20 cellular contexts compared by ENCODE assay signal in the genomic region with DNA sequence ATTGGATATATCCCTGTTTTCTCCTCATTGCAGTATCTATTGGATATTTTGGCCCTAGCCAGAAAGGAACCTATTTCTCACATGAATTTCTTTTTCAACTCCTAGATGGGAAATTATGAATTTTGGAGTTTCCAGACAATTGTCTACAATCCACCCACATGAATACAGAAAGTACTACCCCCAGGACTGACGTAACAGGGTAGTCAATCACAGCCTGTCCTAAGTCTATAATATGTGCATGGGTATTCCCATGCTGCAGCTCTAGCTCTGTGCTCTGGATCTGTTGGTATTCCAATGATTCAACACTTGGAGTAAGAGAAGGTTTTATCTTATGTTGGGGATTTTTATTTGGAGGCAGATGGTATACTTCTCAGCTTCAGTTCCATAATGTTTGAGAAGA.
A peak's percentile ranks its signal among the peaks of the same experiment; 100 is the strongest.
DNase-seq lines count a peak whose midpoint lies in the region; ATAC-seq, FAIRE-seq and TF ChIP-seq lines count a peak whose summit lies in the region.
"Had no signal": no experiment of that assay in that cellular context is flagged by ENCODE, and none has a peak within 500 bp of the region (broad histone marks: within the 10 kb centered on the region; RNA-seq: fewer than 3 reads in every experiment).

No MANE protein-coding gene starts in this region.

- H3K23ac ChIP-seq in trophoblast cell (ENCODE audit: low read length) = no peak overlapping the region

- H2AFZ ChIP-seq in astrocyte (ENCODE audit: low read depth, low read length) (no peak overlapping the region), trophoblast cell (ENCODE audit: insufficient read depth, low read length, poor library complexity) (no peak overlapping the region), MM.1S (ENCODE audit: low read length) (no peak overlapping the region)

- H2AK5ac ChIP-seq in trophoblast cell (ENCODE audit: low read length) = no peak overlapping the region

- POLR2A ChIA-PET in naive thymus-derived CD4-positive, alpha-beta T cell (lab: Charles Lee) = no interaction called here

- no peak overlapping the region for H3K9ac ChIP-seq in astrocyte (ENCODE audit: low read length)
- no peak overlapping the region for H3K9ac ChIP-seq in trophoblast cell (ENCODE audit: low read length)
- no peak overlapping the region for H3K9ac ChIP-seq in MM.1S (ENCODE audit: low read length)

- no peak overlapping the region for H4K8ac ChIP-seq in trophoblast cell (ENCODE audit: low read depth, low read length)

- H3K4ac ChIP-seq in trophoblast cell (ENCODE audit: low read depth, low read length) = no peak overlapping the region

- CTCF ChIA-PET in naive thymus-derived CD4-positive, alpha-beta T cell (lab: Charles Lee) = no interaction called here

- H3K27ac Mint-ChIP-seq in astrocyte (ENCODE audit: unreplicated experiment) = peak overlapping the region; percentile 54
- no peak overlapping the region for H3K27ac Mint-ChIP-seq in naive thymus-derived CD4-positive, alpha-beta T cell
- H3K27ac Mint-ChIP-seq: CD4-positive, alpha-beta T cell; H9; IgD-negative memory B cell had no signal

- DNase-seq in astrocyte (ENCODE audit: low read depth) = no peak
- peak; percentile 89 for DNase-seq in dermis blood vessel endothelial cell
- peak; percentile 64 to 91 for DNase-seq in lung microvascular endothelial cell (ENCODE audit: low read depth in 2 of 2)
- peak; percentile 1 to 43 for DNase-seq in trophoblast cell
- no peak for DNase-seq in naive thymus-derived CD4-positive, alpha-beta T cell
- DNase-seq in activated CD4-positive, alpha-beta T cell treated with anti-CD3 and anti-CD28 coated beads for 1 hour = no peak
- no peak for DNase-seq in activated gamma-delta T cell treated with Interleukin-2 at 50 U/mL for 16 hours
- no peak for DNase-seq in MM.1S
- DNase-seq: ACHN; CD4-positive, alpha-beta T cell; DMS153; DMS79; GDM1; H9 had no signal

- H3K9me3 ChIP-seq in astrocyte (ENCODE audit: insufficient read depth, low read depth, low read length) (no peaks in the 10 kb centered on the region), trophoblast cell (ENCODE audit: insufficient read depth, low read depth, low read length) (no peaks in the 10 kb centered on the region), MM.1S (replicated peaks; ENCODE audit: insufficient read depth, low read length) (no peaks in the 10 kb centered on the region)
- H3K9me3 ChIP-seq in naive thymus-derived CD4-positive, alpha-beta T cell (ENCODE audit: control insufficient read depth in 2 of 3, low read length in 3 of 3) = no peaks in the 10 kb centered on the region

- no peak overlapping the region for H2BK5ac ChIP-seq in trophoblast cell (ENCODE audit: low read depth, low read length, poor library complexity)

- H4K20me1 ChIP-seq in astrocyte (ENCODE audit: insufficient read depth, low read length) = no peaks in the 10 kb centered on the region
- no peaks in the 10 kb centered on the region for H4K20me1 ChIP-seq in MM.1S (ENCODE audit: insufficient read depth, low read length)

- H3K79me2 ChIP-seq in astrocyte (ENCODE audit: insufficient read depth, low read length) = no peaks in the 10 kb centered on the region
- no peaks in the 10 kb centered on the region for H3K79me2 ChIP-seq in trophoblast cell (ENCODE audit: control insufficient read depth, insufficient read depth, low read length, poor library complexity)
- H3K79me2 ChIP-seq in MM.1S (ENCODE audit: low read length) = no peaks in the 10 kb centered on the region

- H3K18ac ChIP-seq in trophoblast cell (ENCODE audit: low read length) = no peak overlapping the region

- FAIRE-seq in astrocyte (lab: Jason Lieb, UNC) = no peak
- FAIRE-seq: A204.1, GM12892, H1, HepG2 had no signal

- no peaks in the 10 kb centered on the region for H3F3A ChIP-seq in MM.1S (ENCODE audit: insufficient read depth, low read length)

- TF ChIP-seq CTCF in astrocyte (IDR thresholded peaks at IDR 0.05; ENCODE audit: insufficient read depth, low read depth, low read length) (no peak), MM.1S (IDR thresholded peaks at IDR 0.05; ENCODE audit: low read length) (no peak)

- H4K91ac ChIP-seq in trophoblast cell (ENCODE audit: low read depth, low read length) = no peak overlapping the region

- H3K27me3 ChIP-seq in astrocyte (ENCODE audit: insufficient read depth, low read length) (no peaks in the 10 kb centered on the region), trophoblast cell (ENCODE audit: insufficient read depth, low read length) (no peaks in the 10 kb centered on the region), MM.1S (replicated peaks; ENCODE audit: insufficient read depth, low read length) (no peaks in the 10 kb centered on the region)
- no peaks in the 10 kb centered on the region for H3K27me3 ChIP-seq in naive thymus-derived CD4-positive, alpha-beta T cell (ENCODE audit: control insufficient read depth in 2 of 2, insufficient read depth in 2 of 2, low read length in 2 of 2)

- peak overlapping the region; percentile 0 for H3K4me3 Mint-ChIP-seq in astrocyte (ENCODE audit: unreplicated experiment)
- no peak overlapping the region for H3K4me3 Mint-ChIP-seq in naive thymus-derived CD4-positive, alpha-beta T cell
- H3K4me3 Mint-ChIP-seq: CD4-positive, alpha-beta T cell; H9; IgD-negative memory B cell had no signal

- H2BK120ac ChIP-seq in trophoblast cell (ENCODE audit: insufficient read depth, low read length, poor library complexity) = no peak overlapping the region

- H3K9me3 Mint-ChIP-seq in astrocyte (ENCODE audit: unreplicated experiment) = no peaks in the 10 kb centered on the region
- peaks cover 0 to 10% (median 0%) of the 10 kb centered on the region in 11 donors for H3K9me3 Mint-ChIP-seq in naive thymus-derived CD4-positive, alpha-beta T cell

- H3K14ac ChIP-seq in trophoblast cell (ENCODE audit: low read length) = no peak overlapping the region

- H2BK12ac ChIP-seq in trophoblast cell (ENCODE audit: low read length) = no peak overlapping the region

- H3K4me3 ChIP-seq in astrocyte (ENCODE audit: insufficient read depth, low read depth, low read length) = no peak overlapping the region
- H3K4me3 ChIP-seq in trophoblast cell (ENCODE audit: low read depth, low read length) = no peak overlapping the region
- no peak overlapping the region for H3K4me3 ChIP-seq in naive thymus-derived CD4-positive, alpha-beta T cell (ENCODE audit: low read length)
- no peak overlapping the region for H3K4me3 ChIP-seq in MM.1S (ENCODE audit: low read length)

- no peak overlapping the region for H4K12ac ChIP-seq in trophoblast cell (ENCODE audit: low read depth, low read length)

- H3K4me1 Mint-ChIP-seq in astrocyte (ENCODE audit: low read depth, unreplicated experiment) = peaks cover 12% of the 10 kb centered on the region
- no peaks in the 10 kb centered on the region for H3K4me1 Mint-ChIP-seq in naive thymus-derived CD4-positive, alpha-beta T cell
- H3K4me1 Mint-ChIP-seq: H9 had no signal

- H3K36me3 Mint-ChIP-seq in astrocyte (ENCODE audit: low read depth, unreplicated experiment) = peaks cover 2% of the 10 kb centered on the region
- no peaks in the 10 kb centered on the region for H3K36me3 Mint-ChIP-seq in naive thymus-derived CD4-positive, alpha-beta T cell
- H3K36me3 Mint-ChIP-seq: IgD-negative memory B cell had no signal

- no peak for ATAC-seq in naive thymus-derived CD4-positive, alpha-beta T cell
- ATAC-seq: HepG2 had no signal

- no CpG with 5 or more reads among the region's 1 CpG for WGBS in trophoblast cell (ENCODE audit: extremely low coverage, insufficient coverage, insufficient read length)

- H3K4me2 ChIP-seq in astrocyte (ENCODE audit: low read length) (no peak overlapping the region), trophoblast cell (ENCODE audit: low read length) (no peak overlapping the region), MM.1S (ENCODE audit: low read depth, low read length) (no peak overlapping the region)

- H3K79me1 ChIP-seq in trophoblast cell (ENCODE audit: low read length) = no peaks in the 10 kb centered on the region

- intact Hi-C loops in naive thymus-derived CD4-positive, alpha-beta T cell (cut with micrococcal nuclease) = no loop called here

- H3K27me3 Mint-ChIP-seq in astrocyte (ENCODE audit: low read depth, unreplicated experiment) = no peaks in the 10 kb centered on the region
- peaks cover 0 to 5% (median 0%) of the 10 kb centered on the region in 5 donors for H3K27me3 Mint-ChIP-seq in naive thymus-derived CD4-positive, alpha-beta T cell
- H3K27me3 Mint-ChIP-seq: CD4-positive, alpha-beta T cell; IgD-negative memory B cell had no signal

- H3K27ac ChIP-seq in astrocyte (ENCODE audit: low read depth, low read length) = no peak overlapping the region
- no peak overlapping the region for H3K27ac ChIP-seq in trophoblast cell (ENCODE audit: low read depth, low read length)
- H3K27ac ChIP-seq in naive thymus-derived CD4-positive, alpha-beta T cell (ENCODE audit: low read depth, low read length) = no peak overlapping the region
- no peak overlapping the region for H3K27ac ChIP-seq in MM.1S (ENCODE audit: low read length)
- H3K27ac ChIP-seq: C4-2B had no signal

- no peaks in the 10 kb centered on the region for H3K9me2 ChIP-seq in MM.1S (replicated peaks; ENCODE audit: insufficient read depth, low read length)

- no peaks in the 10 kb centered on the region for H3K4me1 ChIP-seq in astrocyte (ENCODE audit: insufficient read depth, low read length)
- H3K4me1 ChIP-seq in trophoblast cell (ENCODE audit: control insufficient read depth in 1 of 2, insufficient read depth in 2 of 2, low read length in 2 of 2) = no peaks in the 10 kb centered on the region
- H3K4me1 ChIP-seq in naive thymus-derived CD4-positive, alpha-beta T cell (ENCODE audit: control insufficient read depth in 2 of 2, insufficient read depth in 2 of 2, low read length in 2 of 2) = no peaks in the 10 kb centered on the region
- peaks cover 2% of the 10 kb centered on the region; the same call in 1 of the 2 replicates for H3K4me1 ChIP-seq in MM.1S (ENCODE audit: low read length)

- H3K36me3 ChIP-seq in astrocyte (ENCODE audit: insufficient read depth, low read length) (no peaks in the 10 kb centered on the region), trophoblast cell (ENCODE audit: control insufficient read depth in 1 of 2, insufficient read depth in 2 of 2, low read length in 2 of 2) (no peaks in the 10 kb centered on the region), MM.1S (replicated peaks; ENCODE audit: insufficient read depth, low read length) (no peaks in the 10 kb centered on the region)
- H3K36me3 ChIP-seq in naive thymus-derived CD4-positive, alpha-beta T cell (ENCODE audit: control insufficient read depth in 2 of 3, insufficient read depth in 3 of 3, low read length in 3 of 3) = no peaks in the 10 kb centered on the region

Comparison
In these comparisons a context has a peak if more than half of its experiments do, and no peak if none do; other contexts are left out.
1. DNase-seq: peak in dermis blood vessel endothelial cell (single experiment), lung microvascular endothelial cell (2 of 2) and trophoblast cell (2 of 2); none in astrocyte (single experiment), naive thymus-derived CD4-positive, alpha-beta T cell (0 of 9), activated CD4-positive, alpha-beta T cell treated with anti-CD3 and anti-CD28 coated beads for 1 hour (single experiment), activated gamma-delta T cell treated with Interleukin-2 at 50 U/mL for 16 hours (single experiment) and MM.1S (single experiment).